30 cellular contexts compared by ENCODE assay signal in genomic region chr11:1235615-1236315, GRCh38. TPM values are rescaled to one million over a fixed set of nuclear protein-coding genes. Genes with fewer than 3 reads are reported as not detected.
DNase-seq lines count a peak whose midpoint lies in the region; ATAC-seq, FAIRE-seq and TF ChIP-seq lines count a peak whose summit lies in the region.
"Had no signal": no experiment of that assay in that cellular context is flagged by ENCODE, and none has a peak within 500 bp of the region (broad histone marks: within the 10 kb centered on the region; RNA-seq: fewer than 3 reads in every experiment).

No MANE protein-coding gene starts in this region.

- H3K27me3 ChIP-seq in right cardiac atrium (ENCODE audit: control insufficient read depth, insufficient read depth) (no peaks in the 10 kb centered on the region), osteoblast (ENCODE audit: insufficient read depth, low read length) (no peaks in the 10 kb centered on the region)
- H3K27me3 ChIP-seq: brain microvascular endothelial cell, colonic mucosa, neutrophil had no signal

- H3K9me3 ChIP-seq in right cardiac atrium (ENCODE audit: control insufficient read depth, low read length) (no peaks in the 10 kb centered on the region), osteoblast (ENCODE audit: low read depth, low read length) (no peaks in the 10 kb centered on the region)
- H3K9me3 ChIP-seq: colonic mucosa, esophagus muscularis mucosa, neutrophil, thoracic aorta had no signal

- ATAC-seq in right cardiac atrium (no peak), GM18873 (IDR thresholded peaks at IDR 0.05; ENCODE audit: low FRiP score, unreplicated experiment) (no peak), GM21526 (IDR thresholded peaks at IDR 0.05; ENCODE audit: low FRiP score, unreplicated experiment) (no peak)
- ATAC-seq: activated CD4-positive, CD25-positive, alpha-beta regulatory T cell treated with anti-CD3 and anti-CD28 coated beads, Interleukin-2, amount 50 U/mL, for 24 hours; activated CD8-positive, alpha-beta T cell treated with anti-CD3 and anti-CD28 coated beads, Interleukin-2, amount 10 ng/mL, durations not matched to agents 7 days and 5 days; stimulated activated naive B cell treated with anti-CD40 and anti-IgM and Interleukin-4, amounts not matched to agents 10 μg/mL and 1 μg/mL and 100 μg/mL, for 72 hours; T-cell had no signal

- H3K4me3 ChIP-seq in right cardiac atrium (ENCODE audit: low read length) (no peak overlapping the region), osteoblast (ENCODE audit: insufficient read depth, low read length) (no peak overlapping the region)
- H3K4me3 ChIP-seq: colonic mucosa, esophagus muscularis mucosa, thoracic aorta had no signal

- H4K20me1 ChIP-seq in osteoblast (ENCODE audit: insufficient read depth, low read length), result no peaks in the 10 kb centered on the region

- DNase-seq in DMS 273 treated with DMSO at 0.1 percent for 48 hours (lab: John Stamatoyannopoulos, UW) (peak; percentile 3), NCI-H524 treated with DMSO at 0.1 percent for 48 hours (lab: John Stamatoyannopoulos, UW) (peak; percentile 70), right cardiac atrium (peak in 2 of 3 donors; percentile 37 to 44), osteoblast (ENCODE audit: insufficient read length, low spot score, missing footprints) (peak; percentile 86), D721Med (ENCODE audit: insufficient read length, low spot score) (no peak), HCEC 1CT (no peak)
- DNase-seq: activated CD8-positive, alpha-beta T cell treated with anti-CD3 and anti-CD28 coated beads, Interleukin-2, amount 10 ng/mL, durations not matched to agents 7 days and 5 days; activated T-cell treated with anti-CD3 and anti-CD28 coated beads, Interleukin-2, amount 50 U/mL, for 1 hour; brain microvascular endothelial cell; colonic mucosa; hippocampal formation; mammary epithelial cell; NCI-H1105; NCI-H2029 treated with DMSO at 0.1 percent for 48 hours; NCI-H2227 treated with DMSO at 0.1 percent for 48 hours; NCI-H774; SIG-M5; stimulated activated CD4-positive, alpha-beta T cell treated with anti-CD3 and anti-CD28 coated beads, Interleukin-4, amount 100 ng/mL, for 24 hours; stimulated activated naive B cell treated with anti-CD40 and anti-IgM and Interleukin-4, amounts not matched to agents 10 μg/mL and 1 μg/mL and 100 μg/mL, for 72 hours; T-cell had no signal

- TF ChIP-seq CTCF in osteoblast (IDR thresholded peaks at IDR 0.05; ENCODE audit: extremely low read depth, low read depth, low read length), result no peak
- no peak for TF ChIP-seq CTCF in D721Med (IDR thresholded peaks at IDR 0.05; ENCODE audit: insufficient read depth, missing control alignments)

- H3K4me1 ChIP-seq in right cardiac atrium (ENCODE audit: control insufficient read depth, insufficient read depth, low read length) (no peaks in the 10 kb centered on the region), osteoblast (ENCODE audit: insufficient read depth, low read length) (no peaks in the 10 kb centered on the region)
- H3K4me1 ChIP-seq: esophagus muscularis mucosa had no signal

- no peak overlapping the region for H3K4me2 ChIP-seq in osteoblast (ENCODE audit: insufficient read depth, low read length)

- 57% methylated on average over 26 of the region's 26 CpGs for WGBS in right cardiac atrium

- H3K27ac ChIP-seq in right cardiac atrium (ENCODE audit: low read length), result no peak overlapping the region
- H3K27ac ChIP-seq in osteoblast (ENCODE audit: low read depth, low read length), result no peak overlapping the region
- H3K27ac ChIP-seq: brain microvascular endothelial cell, C4-2B, colonic mucosa, esophagus muscularis mucosa, neutrophil, thoracic aorta had no signal

- no peak overlapping the region for H2AFZ ChIP-seq in osteoblast (ENCODE audit: low read length)

- intact Hi-C loops in right cardiac atrium (cut with DNase I), result no loop called here

- no peaks in the 10 kb centered on the region for H3K79me2 ChIP-seq in osteoblast (ENCODE audit: insufficient read depth, low read length)

- no peaks in the 10 kb centered on the region for H3K36me3 ChIP-seq in osteoblast (ENCODE audit: insufficient read depth, low read length)
- H3K36me3 ChIP-seq: brain microvascular endothelial cell, colonic mucosa, esophagus muscularis mucosa, neutrophil, thoracic aorta had no signal

- no peak for FAIRE-seq in D721Med (lab: Jason Lieb, UNC)
- FAIRE-seq: frontal cortex had no signal

RNA-seq across cellular contexts. Expression of gene MUC5B, which starts 12.9 kb away (rescaled TPM):
- total RNA-seq in right cardiac atrium, result not detected
- under 0.01 TPM for polyA plus RNA-seq in right cardiac atrium
- total RNA-seq in osteoblast, result not detected in 2 replicates
- total RNA-seq: activated CD8-positive, alpha-beta T cell treated with anti-CD3 and anti-CD28 coated beads, Interleukin-2, amount 10 ng/mL, durations not matched to agents 7 days and 5 days; frontal cortex; pulmonary artery endothelial cell; thoracic aorta had no signal
- polyA plus RNA-seq: IgD-negative memory B cell, mammary epithelial cell had no signal

Comparison
In these comparisons a context has a peak if more than half of its experiments do, and no peak if none do; other contexts are left out.
1. DNase-seq: peak in DMS 273 treated with DMSO at 0.1 percent for 48 hours (single experiment), NCI-H524 treated with DMSO at 0.1 percent for 48 hours (single experiment), right cardiac atrium (2 of 3) and osteoblast (single experiment); none in D721Med (single experiment) and HCEC 1CT (single experiment).